31 cellular contexts compared by ENCODE assay signal in the genomic region with DNA sequence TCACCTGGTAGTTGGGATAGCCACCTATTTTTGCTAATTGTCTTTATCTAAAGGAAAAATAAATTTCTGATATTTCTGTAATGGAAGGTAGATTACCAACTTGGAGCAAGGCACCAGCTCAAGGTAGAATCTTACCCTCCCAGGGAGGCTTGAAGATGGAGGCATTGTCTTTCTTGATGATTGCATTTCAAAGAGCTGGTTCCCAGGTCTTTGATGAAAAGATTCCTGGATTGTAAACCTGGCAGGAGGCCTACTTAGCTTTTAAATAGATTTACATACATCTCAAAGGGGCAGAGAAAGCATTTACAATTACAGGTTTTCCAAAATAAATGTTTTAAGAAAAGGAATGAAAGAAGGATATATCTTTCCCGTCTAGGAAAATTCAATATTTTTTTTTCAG.
"Had no signal": no experiment of that assay in that cellular context is flagged by ENCODE, and none has a peak within 500 bp of the region (broad histone marks: within the 10 kb centered on the region; RNA-seq: fewer than 3 reads in every experiment).

No MANE protein-coding gene starts in this region.

- H3K27ac ChIP-seq: heart right ventricle, left lung, lower lobe of right lung, right atrium auricular region, thyroid gland, upper lobe of left lung, vagina, WERI-Rb-1 had no signal

- DNase-seq: activated CD4-positive, alpha-beta memory T cell treated with anti-CD3 and anti-CD28 coated beads, Interleukin-2, amount 10 ng/mL, durations not matched to agents 7 days and 5 days; activated CD4-positive, alpha-beta T cell treated with anti-CD3 and anti-CD28 coated beads, Interleukin-2, amount 10 ng/mL, durations not matched to agents 24 days and 14 days; activated CD4-positive, CD25-positive, alpha-beta regulatory T cell treated with anti-CD3 and anti-CD28 coated beads, Interleukin-2, amount 50 U/mL, for 72 hours; activated CD8-positive, alpha-beta memory T cell treated with anti-CD3 and anti-CD28 coated beads, Interleukin-2, amount 50 U/mL, for 48 hours; activated gamma-delta T cell treated with Interleukin-2 at 50 U/mL for 16 hours; activated naive CD4-positive, alpha-beta T cell treated with anti-CD3 and anti-CD28 coated beads, Interleukin-2, amount 50 U/mL, for 16 hours; activated T-cell treated with anti-CD3 and anti-CD28 coated beads, Interleukin-2, amount 50 U/mL, for 4 hours; amniotic stem cell; caudate nucleus; cortex of kidney; effector memory CD8-positive, alpha-beta T cell; foreskin fibroblast; heart right ventricle; left lung; lower lobe of right lung; mesenchymal stem cell; natural killer cell; stimulated activated CD4-positive, alpha-beta T cell treated with anti-CD3 and anti-CD28 coated beads, Interleukin-1b, Interleukin-23, amount 100 ng/mL, for 48 hours; stimulated activated CD4-positive, alpha-beta T cell treated with anti-CD3 and anti-CD28 coated beads, Interleukin-4, amount 100 ng/mL, for 4 hours; stimulated activated CD8-positive, alpha-beta memory T cell treated with anti-CD3 and anti-CD28 coated beads, Interleukin-4, amount 100 ng/mL, for 48 hours; stimulated activated naive CD8-positive, alpha-beta T cell treated with anti-CD3 and anti-CD28 coated beads, Interleukin-15, amount 100 ng/mL, for 72 hours; T1000; thyroid gland; upper lobe of left lung; WERI-Rb-1 had no signal

- H3K4me1 Mint-ChIP-seq: activated CD4-positive, alpha-beta memory T cell treated with anti-CD3 and anti-CD28 coated beads, Interleukin-2, amount 10 ng/mL, durations not matched to agents 7 days and 5 days; activated CD4-positive, alpha-beta T cell treated with anti-CD3 and anti-CD28 coated beads, Interleukin-2, amount 10 ng/mL, durations not matched to agents 24 days and 14 days; activated T-helper 17 cell treated with anti-CD3 and anti-CD28 coated beads, Interleukin-2, amount 50 U/mL, for 72 hours; natural killer cell; stimulated activated memory B cell treated with anti-CD40 and anti-IgM and Interleukin-4, amounts not matched to agents 10 μg/mL and 1 μg/mL and 100 μg/mL, for 72 hours; stimulated activated naive CD8-positive, alpha-beta T cell treated with anti-CD3 and anti-CD28 coated beads, Interleukin-15, amount 100 ng/mL, for 72 hours had no signal

- H3K4me2 ChIP-seq: smooth muscle cell had no signal

- H3K4me3 ChIP-seq: heart right ventricle, left lung, lower lobe of right lung, right atrium auricular region, smooth muscle cell, thyroid gland, upper lobe of left lung, vagina had no signal

- H3K4me1 ChIP-seq: heart right ventricle, left lung, lower lobe of right lung, right atrium auricular region, thyroid gland, upper lobe of left lung, vagina had no signal

- H3K27me3 Mint-ChIP-seq: activated CD4-positive, alpha-beta memory T cell treated with anti-CD3 and anti-CD28 coated beads, Interleukin-2, amount 10 ng/mL, durations not matched to agents 7 days and 5 days; activated CD4-positive, alpha-beta T cell treated with anti-CD3 and anti-CD28 coated beads, Interleukin-2, amount 10 ng/mL, durations not matched to agents 24 days and 14 days; activated T-helper 17 cell treated with anti-CD3 and anti-CD28 coated beads, Interleukin-2, amount 50 U/mL, for 72 hours; effector memory CD8-positive, alpha-beta T cell; stimulated activated memory B cell treated with anti-CD40 and anti-IgM and Interleukin-4, amounts not matched to agents 10 μg/mL and 1 μg/mL and 100 μg/mL, for 72 hours; stimulated activated naive CD8-positive, alpha-beta T cell treated with anti-CD3 and anti-CD28 coated beads, Interleukin-15, amount 100 ng/mL, for 72 hours had no signal

- H3K9me3 ChIP-seq: heart right ventricle, lower lobe of right lung, thyroid gland, upper lobe of left lung, vagina had no signal

- H3K36me3 ChIP-seq: heart right ventricle, left lung, lower lobe of right lung, right atrium auricular region, thyroid gland, upper lobe of left lung, vagina, WERI-Rb-1 had no signal

- H3K4me3 Mint-ChIP-seq: activated CD4-positive, alpha-beta memory T cell treated with anti-CD3 and anti-CD28 coated beads, Interleukin-2, amount 10 ng/mL, durations not matched to agents 7 days and 5 days; activated CD4-positive, alpha-beta T cell treated with anti-CD3 and anti-CD28 coated beads, Interleukin-2, amount 10 ng/mL, durations not matched to agents 24 days and 14 days; activated T-cell treated with anti-CD3 and anti-CD28 coated beads, Interleukin-2, amount 50 U/mL, for 4 hours; activated T-helper 17 cell treated with anti-CD3 and anti-CD28 coated beads, Interleukin-2, amount 50 U/mL, for 72 hours; effector memory CD8-positive, alpha-beta T cell; natural killer cell; stimulated activated memory B cell treated with anti-CD40 and anti-IgM and Interleukin-4, amounts not matched to agents 10 μg/mL and 1 μg/mL and 100 μg/mL, for 72 hours; stimulated activated naive CD8-positive, alpha-beta T cell treated with anti-CD3 and anti-CD28 coated beads, Interleukin-15, amount 100 ng/mL, for 72 hours; T-helper 1 cell treated with Interleukin-12 subunit alpha and Interleukin-12 subunit beta and Interleukin-4 antibody, amounts not matched to agents 30 μg/mL and 1 μg/mL, for 36 hours had no signal

- ATAC-seq: activated T-cell treated with anti-CD3 and anti-CD28 coated beads, Interleukin-2, amount 50 U/mL, for 4 hours; activated T-helper 17 cell treated with anti-CD3 and anti-CD28 coated beads, Interleukin-2, amount 50 U/mL, for 72 hours; effector memory CD8-positive, alpha-beta T cell; heart right ventricle; left lung; lower lobe of right lung; natural killer cell; stimulated activated memory B cell treated with anti-CD40 and anti-IgM and Interleukin-4, amounts not matched to agents 10 μg/mL and 1 μg/mL and 100 μg/mL, for 72 hours; stimulated activated naive CD8-positive, alpha-beta T cell treated with anti-CD3 and anti-CD28 coated beads, Interleukin-15, amount 100 ng/mL, for 72 hours had no signal

- H3K27ac Mint-ChIP-seq: activated CD4-positive, alpha-beta memory T cell treated with anti-CD3 and anti-CD28 coated beads, Interleukin-2, amount 10 ng/mL, durations not matched to agents 7 days and 5 days; activated CD4-positive, alpha-beta T cell treated with anti-CD3 and anti-CD28 coated beads, Interleukin-2, amount 10 ng/mL, durations not matched to agents 24 days and 14 days; activated T-helper 17 cell treated with anti-CD3 and anti-CD28 coated beads, Interleukin-2, amount 50 U/mL, for 72 hours; effector memory CD8-positive, alpha-beta T cell; natural killer cell; stimulated activated memory B cell treated with anti-CD40 and anti-IgM and Interleukin-4, amounts not matched to agents 10 μg/mL and 1 μg/mL and 100 μg/mL, for 72 hours; stimulated activated naive CD8-positive, alpha-beta T cell treated with anti-CD3 and anti-CD28 coated beads, Interleukin-15, amount 100 ng/mL, for 72 hours; T-helper 1 cell treated with Interleukin-12 subunit alpha and Interleukin-12 subunit beta and Interleukin-4 antibody, amounts not matched to agents 30 μg/mL and 1 μg/mL, for 36 hours had no signal

- H3K36me3 Mint-ChIP-seq: natural killer cell; stimulated activated memory B cell treated with anti-CD40 and anti-IgM and Interleukin-4, amounts not matched to agents 10 μg/mL and 1 μg/mL and 100 μg/mL, for 72 hours had no signal

- H3K27me3 ChIP-seq: heart right ventricle, left lung, right atrium auricular region, thyroid gland, upper lobe of left lung, vagina had no signal

- H3K9me3 Mint-ChIP-seq: activated CD4-positive, alpha-beta memory T cell treated with anti-CD3 and anti-CD28 coated beads, Interleukin-2, amount 10 ng/mL, durations not matched to agents 7 days and 5 days; activated CD4-positive, alpha-beta T cell treated with anti-CD3 and anti-CD28 coated beads, Interleukin-2, amount 10 ng/mL, durations not matched to agents 24 days and 14 days; activated T-cell treated with anti-CD3 and anti-CD28 coated beads, Interleukin-2, amount 50 U/mL, for 4 hours; stimulated activated memory B cell treated with anti-CD40 and anti-IgM and Interleukin-4, amounts not matched to agents 10 μg/mL and 1 μg/mL and 100 μg/mL, for 72 hours had no signal
